ENCODE assay signal across 26 cellular contexts in genomic region chr9:113281356-113281755, GRCh38. TPM values are rescaled to one million over a fixed set of nuclear protein-coding genes. Genes with fewer than 3 reads are reported as not detected.
"Had no signal": no experiment of that assay in that cellular context is flagged by ENCODE, and none has a peak within 500 bp of the region (broad histone marks: within the 10 kb centered on the region; RNA-seq: fewer than 3 reads in every experiment).

No MANE protein-coding gene starts in this region.

- H3K27me3 ChIP-seq: adrenal gland, ascending aorta, colonic mucosa, dorsolateral prefrontal cortex, esophagus squamous epithelium, gastrocnemius medialis, left lung, right lobe of liver, vagina had no signal

- DNase-seq: activated CD4-positive, alpha-beta T cell treated with anti-CD3 and anti-CD28 coated beads for 48 hours; activated CD8-positive, alpha-beta memory T cell treated with anti-CD3 and anti-CD28 coated beads, Interleukin-2, amount 10 ng/mL, durations not matched to agents 7 days and 5 days; activated CD8-positive, alpha-beta T cell treated with anti-CD3 and anti-CD28 coated beads for 36 hours; activated effector memory CD4-positive, alpha-beta T cell treated with Interleukin-2 at 50 U/mL for 16 hours; activated naive CD4-positive, alpha-beta T cell treated with anti-CD3 and anti-CD28 coated beads, Interleukin-2, amount 10 ng/mL, durations not matched to agents 7 days and 5 days; adrenal gland; colonic mucosa; dorsolateral prefrontal cortex; esophagus squamous epithelium; gastrocnemius medialis; hippocampal formation; kidney glomerular epithelial cell; left lung; mammary epithelial cell; midbrain; nucleus accumbens; right lobe of liver; stimulated activated CD4-positive, alpha-beta T cell treated with anti-CD3 and anti-CD28 coated beads, Interleukin-1b, Interleukin-23, amount 100 ng/mL, for 48 hours; T-helper 1 cell had no signal

- H3K4me3 Mint-ChIP-seq: activated CD8-positive, alpha-beta memory T cell treated with anti-CD3 and anti-CD28 coated beads, Interleukin-2, amount 10 ng/mL, durations not matched to agents 7 days and 5 days; activated CD8-positive, alpha-beta T cell treated with anti-CD3 and anti-CD28 coated beads for 36 hours; activated naive CD4-positive, alpha-beta T cell treated with anti-CD3 and anti-CD28 coated beads, Interleukin-2, amount 10 ng/mL, durations not matched to agents 7 days and 5 days; stimulated activated memory B cell treated with anti-CD40 and anti-IgM and Interleukin-4, amounts not matched to agents 10 μg/mL and 1 μg/mL and 100 μg/mL, for 72 hours; type B pancreatic cell had no signal

- H3K27me3 Mint-ChIP-seq: activated CD8-positive, alpha-beta memory T cell treated with anti-CD3 and anti-CD28 coated beads, Interleukin-2, amount 10 ng/mL, durations not matched to agents 7 days and 5 days; activated CD8-positive, alpha-beta T cell treated with anti-CD3 and anti-CD28 coated beads for 36 hours; activated naive CD4-positive, alpha-beta T cell treated with anti-CD3 and anti-CD28 coated beads, Interleukin-2, amount 10 ng/mL, durations not matched to agents 7 days and 5 days; stimulated activated memory B cell treated with anti-CD40 and anti-IgM and Interleukin-4, amounts not matched to agents 10 μg/mL and 1 μg/mL and 100 μg/mL, for 72 hours; type B pancreatic cell had no signal

- H3K9me3 ChIP-seq: adrenal gland, ascending aorta, colonic mucosa, esophagus squamous epithelium, gastrocnemius medialis, left lung, right lobe of liver, thoracic aorta, vagina had no signal

- H3K27ac ChIP-seq: adrenal gland, ascending aorta, colonic mucosa, dorsolateral prefrontal cortex, esophagus squamous epithelium, gastrocnemius medialis, left lung, right lobe of liver, skin epidermis, thoracic aorta, vagina had no signal

- H3K27ac Mint-ChIP-seq: activated CD8-positive, alpha-beta T cell treated with anti-CD3 and anti-CD28 coated beads for 36 hours; activated naive CD4-positive, alpha-beta T cell treated with anti-CD3 and anti-CD28 coated beads, Interleukin-2, amount 10 ng/mL, durations not matched to agents 7 days and 5 days; stimulated activated memory B cell treated with anti-CD40 and anti-IgM and Interleukin-4, amounts not matched to agents 10 μg/mL and 1 μg/mL and 100 μg/mL, for 72 hours; type B pancreatic cell had no signal

- H3K4me3 ChIP-seq: adrenal gland, ascending aorta, colonic mucosa, dorsolateral prefrontal cortex, esophagus squamous epithelium, gastrocnemius medialis, left lung, right lobe of liver, skin epidermis, thoracic aorta, vagina had no signal

- ATAC-seq: activated CD8-positive, alpha-beta memory T cell treated with anti-CD3 and anti-CD28 coated beads, Interleukin-2, amount 10 ng/mL, durations not matched to agents 7 days and 5 days; activated CD8-positive, alpha-beta T cell treated with anti-CD3 and anti-CD28 coated beads for 36 hours; gastrocnemius medialis; left lung; right lobe of liver; stimulated activated memory B cell treated with anti-CD40 and anti-IgM and Interleukin-4, amounts not matched to agents 10 μg/mL and 1 μg/mL and 100 μg/mL, for 72 hours had no signal

- H3K9me3 Mint-ChIP-seq: activated CD8-positive, alpha-beta T cell treated with anti-CD3 and anti-CD28 coated beads for 36 hours; activated naive CD4-positive, alpha-beta T cell treated with anti-CD3 and anti-CD28 coated beads, Interleukin-2, amount 10 ng/mL, durations not matched to agents 7 days and 5 days; nephron; stimulated activated memory B cell treated with anti-CD40 and anti-IgM and Interleukin-4, amounts not matched to agents 10 μg/mL and 1 μg/mL and 100 μg/mL, for 72 hours; type B pancreatic cell had no signal

RNA-seq across cellular contexts. Expression of gene RNF183, which starts 21.8 kb away (rescaled TPM):
- total RNA-seq: activated CD8-positive, alpha-beta memory T cell treated with anti-CD3 and anti-CD28 coated beads, Interleukin-2, amount 10 ng/mL, durations not matched to agents 7 days and 5 days; adrenal gland; ascending aorta; gastrocnemius medialis; left lung; mammary epithelial cell; thoracic aorta; vagina had no signal
